In the genomic region with DNA sequence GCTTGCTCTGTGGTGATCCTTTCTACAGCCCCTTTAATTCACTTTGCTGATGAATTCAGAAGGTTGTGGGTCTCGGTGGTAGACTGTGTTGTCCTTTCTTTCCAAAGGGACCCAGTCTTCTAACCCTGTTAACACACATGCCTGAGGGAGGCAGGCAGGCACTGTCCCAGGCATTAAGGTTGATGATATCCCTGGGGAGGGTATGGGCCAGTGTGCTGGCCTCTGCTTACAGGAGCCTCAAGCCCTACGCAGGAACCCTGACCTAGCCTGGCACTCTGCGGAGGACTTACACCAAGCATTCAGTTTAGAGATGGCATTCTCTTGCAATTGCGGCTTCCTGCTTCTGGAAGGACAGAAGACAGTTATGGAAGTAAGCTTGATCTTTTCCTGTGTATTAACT, we compare ENCODE assay signal across 1 cellular context.
TF ChIP-seq lines count a peak whose summit lies in the region.

No MANE protein-coding gene starts in this region.

TF ChIP-seq in GM23338, 12 proteins besides CTCF, POLR2A, EP300 and RAD21 (continued from another document):
- TF ChIP-seq ZNF331 (CRISPR knock-in tag; IDR thresholded peaks at IDR 0.05; ENCODE audit: low read depth) (no peak), STAT1 (IDR thresholded peaks at IDR 0.05; ENCODE audit: unreplicated experiment) (no peak)
